In the genomic region with DNA sequence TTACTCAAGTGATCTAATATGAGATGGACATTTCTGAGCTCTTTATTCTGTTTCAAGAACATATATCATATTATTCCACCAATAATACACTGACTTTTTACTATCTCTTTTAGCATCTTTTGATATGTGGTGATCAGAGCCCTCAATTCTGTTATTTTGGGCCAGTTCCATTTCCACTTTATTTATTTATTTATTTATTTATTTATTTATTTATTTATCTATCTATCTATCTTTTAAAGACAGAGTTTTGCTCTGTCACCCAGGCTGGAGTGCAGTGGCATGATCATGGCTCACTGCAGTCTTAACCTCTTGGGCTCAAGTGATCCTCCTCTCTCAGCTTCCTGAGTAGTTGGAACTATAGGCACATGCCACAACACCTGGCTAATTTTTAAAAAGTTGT, we compare ENCODE assay signal across 27 cellular contexts. TPM values are rescaled to one million over a fixed set of nuclear protein-coding genes. Genes with fewer than 3 reads are reported as not detected.
"Had no signal": no experiment of that assay in that cellular context is flagged by ENCODE, and none has a peak within 500 bp of the region (broad histone marks: within the 10 kb centered on the region; RNA-seq: fewer than 3 reads in every experiment).

No MANE protein-coding gene starts in this region.

- H3K9me3 ChIP-seq: suprapubic skin, testis, thyroid gland, tibial artery, transverse colon, upper lobe of left lung, upper lobe of right lung, uterus, vagina had no signal

- H3K4me1 ChIP-seq: stomach, suprapubic skin, testis, thyroid gland, tibial artery, tibial nerve, transverse colon, upper lobe of left lung, upper lobe of right lung, uterus, vagina had no signal

- H3K36me3 ChIP-seq: stomach, suprapubic skin, thoracic aorta, thyroid gland, tibial artery, tibial nerve, transverse colon, upper lobe of left lung, upper lobe of right lung, uterus, vagina had no signal

- DNase-seq: stimulated activated CD4-positive, alpha-beta T cell treated with anti-CD3 and anti-CD28 coated beads, Interleukin-2, amount 100 ng/mL, for 48 hours; stimulated activated CD4-positive, alpha-beta T cell treated with anti-CD3 and anti-CD28 coated beads, Interleukin-4, amount 100 ng/mL, for 1 hour; stimulated activated CD4-positive, alpha-beta T cell treated with anti-CD3 and anti-CD28 coated beads, Interleukin-4, amount 100 ng/mL, for 24 hours; stimulated activated CD4-positive, alpha-beta T cell treated with anti-CD3 and anti-CD28 coated beads, Interleukin-4, amount 100 ng/mL, for 4 hours; stimulated activated CD8-positive, alpha-beta memory T cell treated with anti-CD3 and anti-CD28 coated beads, Interleukin-4, amount 100 ng/mL, for 48 hours; stimulated activated naive B cell treated with anti-CD40 and anti-IgM and Interleukin-4, amounts not matched to agents 10 μg/mL and 1 μg/mL and 100 μg/mL, for 72 hours; stimulated activated naive CD4-positive, alpha-beta T cell; stimulated activated naive CD4-positive, alpha-beta T cell treated with Interleukin-2 at 50 U/mL for 16 hours; stimulated activated naive CD8-positive, alpha-beta T cell treated with anti-CD3 and anti-CD28 coated beads, Interleukin-15, amount 100 ng/mL, for 72 hours; stimulated activated naive CD8-positive, alpha-beta T cell treated with anti-CD3 and anti-CD28 coated beads, Interleukin-15, Interleukin-2, amounts not matched to agents 100 U/mL and 50 U/mL, for 24 hours; stomach; substantia nigra; testis; thyroid gland; tibial artery; transverse colon; trophoblast cell; upper lobe of left lung; upper lobe of right lung; uterus had no signal

- FAIRE-seq: urothelium cell line had no signal

- ATAC-seq: stimulated activated effector memory CD8-positive, alpha-beta T cell treated with anti-CD3 and anti-CD28 coated beads, Interleukin-12 subunit alpha, Interleukin-12 subunit beta, amount 100 ng/mL, for 72 hours; stimulated activated memory B cell treated with anti-CD40 and anti-IgM and Interleukin-4, amounts not matched to agents 10 μg/mL and 1 μg/mL and 100 μg/mL, for 72 hours; stimulated activated naive B cell treated with anti-CD40 and anti-IgM and Interleukin-4, amounts not matched to agents 10 μg/mL and 1 μg/mL and 100 μg/mL, for 72 hours; stimulated activated naive CD8-positive, alpha-beta T cell treated with anti-CD3 and anti-CD28 coated beads, Interleukin-15, amount 100 ng/mL, for 72 hours; stimulated activated naive CD8-positive, alpha-beta T cell treated with anti-CD3 and anti-CD28 coated beads, Interleukin-15, Interleukin-2, amounts not matched to agents 100 U/mL and 50 U/mL, for 24 hours; upper lobe of right lung had no signal

- H3K4me3 ChIP-seq: stomach, suprapubic skin, testis, thoracic aorta, thyroid gland, tibial artery, tibial nerve, transverse colon, upper lobe of left lung, upper lobe of right lung, uterus, vagina had no signal

- H3K27ac ChIP-seq: stomach, suprapubic skin, testis, thoracic aorta, thyroid gland, tibial artery, tibial nerve, transverse colon, upper lobe of left lung, upper lobe of right lung, uterus, vagina had no signal

RNA-seq across cellular contexts. Expression of a gene that starts 57.4 kb away (rescaled TPM):
- polyA plus RNA-seq: stomach had no signal
